In genomic region chr12:113149361-113150150, GRCh38 we compare ENCODE assay signal across 8 cellular contexts. TPM values are rescaled to one million over a fixed set of nuclear protein-coding genes. Genes with fewer than 3 reads are reported as not detected.
DNase-seq lines count a peak whose midpoint lies in the region; ATAC-seq and TF ChIP-seq lines count a peak whose summit lies in the region.

Gene CFAP73 (plus strand): TSS chr12:113149724. CDS start chr12:113149858, 134 bp downstream.

- TF ChIP-seq POLR2A in thyroid gland (IDR thresholded peaks at IDR 0.05) = no peak

- CTCF ChIA-PET in mammary epithelial cell (lab: Charles Lee; ENCODE audit: low non-redundant PET) = no interaction called here

- no peaks in the 10 kb centered on the region for H3K79me2 ChIP-seq in mammary epithelial cell (ENCODE audit: insufficient read depth, low read length)

- intact Hi-C loops in mammary epithelial cell (cut with micrococcal nuclease) = no loop called here
- intact Hi-C loops in thyroid gland (cut with DNase I) = loop anchor here (5.0 to 10.0 kb wide), 2 partner anchors 45 to 97 kb away; no protein-coding TSS in a partner anchor

- TF ChIP-seq CTCF in mammary epithelial cell (conservative IDR thresholded peaks at IDR 0.05 in 1 of 2, IDR thresholded peaks at IDR 0.05 in 1 of 2; ENCODE audit: extremely low read depth in 1 of 2, insufficient read depth in 1 of 2, low read depth in 1 of 2, low read length in 2 of 2) (no peak), thyroid gland (IDR thresholded peaks at IDR 0.05) (peak in 1 of 6 experiments; percentile 13)

- no TSS peak for BruUV-seq in mammary epithelial cell (replicated peaks; lab: Mats Ljungman, UMichigan)

- H4K20me1 ChIP-seq in mammary epithelial cell (ENCODE audit: insufficient read depth, low read length) = no peaks in the 10 kb centered on the region

- no peak within 1 kb of the TSS for H3K4me3 ChIP-seq in mammary epithelial cell (replicated peaks in 1 of 3; ENCODE audit: insufficient read depth in 1 of 3, low read depth in 2 of 3, low read length in 3 of 3)
- H3K4me3 ChIP-seq in thyroid gland (replicated peaks in 1 of 3) = no peak within 1 kb of the TSS

- no peaks in the 10 kb centered on the region for H3K9me3 ChIP-seq in mammary epithelial cell (replicated peaks; ENCODE audit: insufficient read depth, low read length)
- no peaks in the 10 kb centered on the region for H3K9me3 ChIP-seq in thyroid gland

- peak within 1 kb of the TSS; percentile 48 for H2AFZ ChIP-seq in mammary epithelial cell (ENCODE audit: low read depth, low read length)

- WGBS in mammary epithelial cell (ENCODE audit: low coverage, missing lambda C conversion rate) = 27% methylated on average over 17 of the region's 22 CpGs
- 19 to 24% methylated on average over 15 to 17 of the region's 22 CpGs for WGBS in thyroid gland, 2 donors

- H3K4me1 ChIP-seq in mammary epithelial cell (ENCODE audit: insufficient read depth, low read length) (peaks cover 23% of the 10 kb centered on the region), thyroid gland (peaks cover 22 to 26% of the 10 kb centered on the region in 2 donors)

- dilution Hi-C loops in mammary epithelial cell (cut with HindIII; ENCODE audit: low sequenced_read_pairs) = loop anchor here (5.0 kb wide), 2 partner anchors 57 to 88 kb away; no protein-coding TSS in a partner anchor

- H3K4me2 ChIP-seq in mammary epithelial cell (ENCODE audit: insufficient read depth, low read depth, low read length) = peak within 1 kb of the TSS; percentile 33

- no peak within 1 kb of the TSS for H3K27ac ChIP-seq in mammary epithelial cell (ENCODE audit: insufficient read depth, low read depth, low read length)
- H3K27ac ChIP-seq in thyroid gland = peak within 1 kb of the TSS; percentile 50 to 67 (median 62)

- ATAC-seq in GM21381 (IDR thresholded peaks at IDR 0.05; ENCODE audit: unreplicated experiment) (no peak), GM21723 (IDR thresholded peaks at IDR 0.05; ENCODE audit: unreplicated experiment) (no peak)

- in situ Hi-C loops in mammary epithelial cell (cut with MboI; ENCODE audit: low sequenced_read_pairs in 2 of 2) = loop anchor here in 1 of 2 donors (10.0 kb wide), 1 partner anchor 105 kb away; no protein-coding TSS in a partner anchor

- DNase-seq in NCI-H2081 (lab: John Stamatoyannopoulos, UW) (peak; percentile 53 to 65), NCI-H2081 treated with DMSO at 0.1 percent for 48 hours (lab: John Stamatoyannopoulos, UW) (no peak), NCI-H524 (lab: John Stamatoyannopoulos, UW) (peak; percentile 61 to 77), mammary epithelial cell (peak; percentile 78), iris pigment epithelial cell (ENCODE audit: low read depth) (peak; percentile 84), thyroid gland (peak; percentile 94 to 95)

- H3K27me3 ChIP-seq in mammary epithelial cell (ENCODE audit: insufficient read depth, low read length) (no peaks in the 10 kb centered on the region), thyroid gland (no peaks in the 10 kb centered on the region)

- H3K36me3 ChIP-seq in mammary epithelial cell (ENCODE audit: insufficient read depth, low read length) (no peaks in the 10 kb centered on the region), thyroid gland (no peaks in the 10 kb centered on the region)

- no peak within 1 kb of the TSS for H3K9ac ChIP-seq in mammary epithelial cell (ENCODE audit: insufficient read depth, low read length)

RNA-seq across cellular contexts. Expression of gene CFAP73, which starts in this region (rescaled TPM):
- total RNA-seq in mammary epithelial cell (not detected), thyroid gland (under 1 TPM in 1 of 4 donors, not detected in 3; 0.56 TPM)
- not detected for polyA plus RNA-seq in mammary epithelial cell
- not detected for polyA minus RNA-seq in mammary epithelial cell

Comparison
In these comparisons a context has a peak if more than half of its experiments do, and no peak if none do; other contexts are left out.
1. Peak in DNase-seq and H3K4me2 ChIP-seq in mammary epithelial cell; RNA of the gene not detected or under 1 TPM.
2. Peak in DNase-seq and H3K27ac ChIP-seq in thyroid gland; RNA of the gene not detected or under 1 TPM.